1 cellular context compared by ENCODE assay signal in genomic region chr14:95527392-95528002, GRCh38.
A peak's percentile ranks its signal among the peaks of the same experiment; 100 is the strongest.
TF ChIP-seq lines count a peak whose summit lies in the region.

No MANE protein-coding gene starts in this region.

TF ChIP-seq in HepG2, 621 proteins besides CTCF, POLR2A, EP300 and RAD21 (continued from another document):
- TF ChIP-seq ARID3A (IDR thresholded peaks at IDR 0.05; ENCODE audit: low read depth, low read length) (peak; percentile 48; the same call in 1 of the 2 replicates), THAP11 (CRISPR knock-in tag; IDR thresholded peaks at IDR 0.05) (0 out of 2 replicates have a peak, but pooled peaks have one; percentile 21)
TF ChIP-seq in HepG2: peak in this region for 4.
